ENCODE assay signal across 28 cellular contexts in the genomic region with DNA sequence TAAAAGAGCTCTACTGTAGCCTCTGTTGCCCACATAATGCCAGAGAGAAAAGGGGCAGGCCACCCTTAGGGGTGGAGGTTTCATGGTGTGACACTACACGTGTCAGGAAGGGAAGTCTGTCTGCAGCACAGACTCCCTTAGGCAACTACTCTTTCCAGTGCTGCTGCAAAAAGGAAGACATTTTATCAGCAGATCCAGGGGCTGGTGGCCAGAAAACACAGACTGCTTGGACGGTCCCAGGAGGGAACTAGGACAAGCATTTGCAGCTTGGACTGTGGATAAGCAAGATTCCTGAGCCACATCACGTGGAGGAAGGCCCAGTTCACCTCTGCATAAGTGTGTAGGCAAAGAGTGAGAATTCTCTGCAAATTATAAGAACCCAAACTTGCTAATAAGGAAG.
"Had no signal": no experiment of that assay in that cellular context is flagged by ENCODE, and none has a peak within 500 bp of the region (broad histone marks: within the 10 kb centered on the region; RNA-seq: fewer than 3 reads in every experiment).

No MANE protein-coding gene starts in this region.

- H3K36me3 Mint-ChIP-seq: activated CD4-positive, alpha-beta memory T cell treated with anti-CD3 and anti-CD28 coated beads for 36 hours; activated naive CD8-positive, alpha-beta T cell; T-cell had no signal

- H3K4me1 ChIP-seq: SJSA1 had no signal

- H3K9me3 ChIP-seq: MG63, SJSA1 had no signal

- H3K27me3 Mint-ChIP-seq: activated CD4-positive, alpha-beta memory T cell treated with anti-CD3 and anti-CD28 coated beads for 36 hours; activated CD4-positive, alpha-beta T cell treated with anti-CD3 and anti-CD28 coated beads, Interleukin-2, amount 10 ng/mL, durations not matched to agents 7 days and 5 days; activated T-helper 17 cell treated with anti-CD3 and anti-CD28 coated beads, Interleukin-2, amount 50 U/mL, for 72 hours had no signal

- H3K4me3 Mint-ChIP-seq: activated CD4-positive, alpha-beta memory T cell treated with anti-CD3 and anti-CD28 coated beads for 36 hours; activated CD4-positive, alpha-beta T cell treated with anti-CD3 and anti-CD28 coated beads, Interleukin-2, amount 10 ng/mL, durations not matched to agents 7 days and 5 days; activated naive CD4-positive, alpha-beta T cell treated with anti-CD3 and anti-CD28 coated beads for 36 hours; activated naive CD8-positive, alpha-beta T cell; activated T-helper 17 cell treated with anti-CD3 and anti-CD28 coated beads, Interleukin-2, amount 50 U/mL, for 72 hours; brain; T-cell had no signal

- H3K27ac Mint-ChIP-seq: activated CD4-positive, alpha-beta memory T cell treated with anti-CD3 and anti-CD28 coated beads for 36 hours; activated CD4-positive, alpha-beta T cell treated with anti-CD3 and anti-CD28 coated beads, Interleukin-2, amount 10 ng/mL, durations not matched to agents 7 days and 5 days; activated naive CD4-positive, alpha-beta T cell treated with anti-CD3 and anti-CD28 coated beads for 36 hours; activated naive CD8-positive, alpha-beta T cell; activated T-helper 17 cell treated with anti-CD3 and anti-CD28 coated beads, Interleukin-2, amount 50 U/mL, for 72 hours; T-cell had no signal

- H3K27me3 ChIP-seq: MG63, SJSA1 had no signal

- H3K9me3 Mint-ChIP-seq: activated CD4-positive, alpha-beta memory T cell treated with anti-CD3 and anti-CD28 coated beads for 36 hours; activated T-helper 17 cell treated with anti-CD3 and anti-CD28 coated beads, Interleukin-2, amount 50 U/mL, for 72 hours had no signal

- ATAC-seq: activated T-helper 17 cell treated with anti-CD3 and anti-CD28 coated beads, Interleukin-2, amount 50 U/mL, for 72 hours; Panc1; T-cell had no signal

- H3K4me3 ChIP-seq: MG63, SJSA1 had no signal

- H3K4me1 Mint-ChIP-seq: activated CD4-positive, alpha-beta T cell treated with anti-CD3 and anti-CD28 coated beads, Interleukin-2, amount 10 ng/mL, durations not matched to agents 7 days and 5 days; activated T-helper 17 cell treated with anti-CD3 and anti-CD28 coated beads, Interleukin-2, amount 50 U/mL, for 72 hours; T-cell had no signal

- DNase-seq: activated CD4-positive, alpha-beta memory T cell treated with anti-CD3 and anti-CD28 coated beads for 36 hours; activated CD4-positive, alpha-beta T cell treated with anti-CD3 and anti-CD28 coated beads, Interleukin-2, amount 10 ng/mL, durations not matched to agents 7 days and 5 days; activated CD4-positive, CD25-positive, alpha-beta regulatory T cell; activated gamma-delta T cell; activated naive CD4-positive, alpha-beta T cell treated with anti-CD3 and anti-CD28 coated beads for 36 hours; activated T-cell treated with anti-CD3 and anti-CD28 coated beads for 4 hours; activated T-cell treated with anti-CD3 and anti-CD28 coated beads, Interleukin-2, amount 50 U/mL, for 48 hours; amygdala; MG63; MV-4-11; NCI-H1092 treated with DMSO at 0.1 percent for 48 hours; NCI-H1417 treated with DMSO at 0.1 percent for 48 hours; NCI-H1694; NCI-H2029; NCI-H2107; NCI-H2171 treated with DMSO at 0.1 percent for 48 hours; NCI-H226; NCI-H526; NCI-H82; RPMI8226; SHP77; T-cell had no signal

- H3K27ac ChIP-seq: SJSA1, VCaP had no signal
